Comparison of ENCODE assay signal across 28 cellular contexts in the genomic region with DNA sequence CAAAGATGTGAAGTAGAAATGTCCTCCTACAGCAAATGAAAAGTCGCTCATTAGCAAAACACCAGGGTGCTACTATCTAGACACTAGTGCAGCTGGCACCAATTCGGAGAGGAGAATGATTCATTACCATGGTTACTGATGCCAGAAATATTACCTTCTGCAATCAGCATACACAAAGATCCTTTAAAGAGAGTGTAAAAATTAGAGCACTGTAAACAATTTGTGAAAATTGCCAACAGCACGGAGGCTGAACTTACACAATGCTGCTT. TPM values are rescaled to one million over a fixed set of nuclear protein-coding genes. Genes with fewer than 3 reads are reported as not detected.
DNase-seq lines count a peak whose midpoint lies in the region; ATAC-seq and TF ChIP-seq lines count a peak whose summit lies in the region.
"Had no signal": no experiment of that assay in that cellular context is flagged by ENCODE, and none has a peak within 500 bp of the region (broad histone marks: within the 10 kb centered on the region; RNA-seq: fewer than 3 reads in every experiment).

No MANE protein-coding gene starts in this region.

- no peaks in the 10 kb centered on the region for H3K36me3 ChIP-seq in right lobe of liver
- H3K36me3 ChIP-seq: BLaER1 treated with 17β-estradiol and CSF1 and Interleukin-3, amounts not matched to agents 10 nM and 100 nM; esophagus squamous epithelium; gastroesophageal sphincter; sigmoid colon; upper lobe of left lung had no signal

- no peaks in the 10 kb centered on the region for H3K27me3 ChIP-seq in right lobe of liver
- H3K27me3 ChIP-seq: BLaER1 treated with 17β-estradiol and CSF1 and Interleukin-3, amounts not matched to agents 10 nM and 100 nM; upper lobe of left lung had no signal

- 7% methylated on average over 3 of the region's 3 CpGs for WGBS in right lobe of liver (ENCODE audit: insufficient coverage, low coverage, low lambda C conversion rate, missing lambda C conversion rate)

- TF ChIP-seq CTCF in right lobe of liver (IDR thresholded peaks at IDR 0.05): no peak

- no peaks in the 10 kb centered on the region for H3K4me1 ChIP-seq in right lobe of liver
- H3K4me1 ChIP-seq: esophagus squamous epithelium, gastroesophageal sphincter, sigmoid colon, upper lobe of left lung had no signal

- H3K27ac ChIP-seq in caudate nucleus (ENCODE audit: low read depth, low read length) (peak overlapping the region; percentile 87), right lobe of liver (no peak overlapping the region)
- H3K27ac ChIP-seq: BLaER1 treated with 17β-estradiol and CSF1 and Interleukin-3, amounts not matched to agents 10 nM and 100 nM; esophagus squamous epithelium; gastroesophageal sphincter; sigmoid colon; upper lobe of left lung had no signal

- TF ChIP-seq POLR2A in right lobe of liver (IDR thresholded peaks at IDR 0.05): no peak

- H3K9me3 ChIP-seq in right lobe of liver: no peaks in the 10 kb centered on the region
- H3K9me3 ChIP-seq: esophagus squamous epithelium, sigmoid colon had no signal

- no peak for ATAC-seq in right lobe of liver
- ATAC-seq in esophagus mucosa: no peak
- ATAC-seq: effector memory CD8-positive, alpha-beta T cell; gastroesophageal sphincter; K562; naive thymus-derived CD8-positive, alpha-beta T cell; T-helper 17 cell had no signal

- DNase-seq in Ammon's horn (ENCODE audit: low spot score) (peak; percentile 63), NCI-H146 (lab: John Stamatoyannopoulos, UW) (peak; percentile 85), caudate nucleus (lab: John Stamatoyannopoulos, UW) (peak in 4 of 61 donors; percentile 38 to 48 (median 42)), inferior parietal cortex (ENCODE audit: extremely low spot score) (peak; percentile 74), NCI-H526 (lab: John Stamatoyannopoulos, UW) (no peak), right lobe of liver (no peak), LoVo (ENCODE audit: low spot score) (no peak)
- DNase-seq: ACHN; activated CD4-positive, alpha-beta T cell treated with anti-CD3 and anti-CD28 coated beads, Interleukin-2, amount 50 U/mL, for 4 hours; activated CD8-positive, alpha-beta memory T cell treated with anti-CD3 and anti-CD28 coated beads, Interleukin-2, amount 50 U/mL, for 48 hours; activated naive CD8-positive, alpha-beta T cell treated with anti-CD3 and anti-CD28 coated beads for 36 hours; effector memory CD8-positive, alpha-beta T cell; esophagus squamous epithelium; HCEC 1CT; mesenchymal stem cell; MM.1S; naive thymus-derived CD8-positive, alpha-beta T cell; NCI-H1417 treated with DMSO at 0.1 percent for 48 hours; sigmoid colon; stimulated activated CD4-positive, alpha-beta T cell treated with anti-CD3 and anti-CD28 coated beads, Interleukin-15, amount 100 ng/mL, for 24 hours; T-helper 17 cell; upper lobe of left lung had no signal

- intact Hi-C loops in right lobe of liver (cut with DNase I): no loop called here

- H3K4me3 ChIP-seq in right lobe of liver: no peak overlapping the region
- H3K4me3 ChIP-seq: BLaER1 treated with 17β-estradiol and CSF1 and Interleukin-3, amounts not matched to agents 10 nM and 100 nM; esophagus squamous epithelium; gastroesophageal sphincter; K562; sigmoid colon; upper lobe of left lung had no signal

RNA-seq across cellular contexts. Expression of a gene that starts 34.5 kb away (rescaled TPM):
- total RNA-seq in right lobe of liver (not detected), esophagus mucosa (not detected)
- total RNA-seq: activated naive CD8-positive, alpha-beta T cell treated with anti-CD3 and anti-CD28 coated beads for 36 hours; esophagus squamous epithelium; K562; naive thymus-derived CD8-positive, alpha-beta T cell; NCI-H460; SK-MEL-5; T-helper 17 cell had no signal

RNA-seq across cellular contexts. Expression of a gene that starts 41.6 kb away (rescaled TPM):
- total RNA-seq in right lobe of liver: under 1 TPM in 2 of 6 experiments, not detected in 4; 0.11 to 0.20 TPM
- total RNA-seq in esophagus mucosa: 0.12 TPM

Comparison
In these comparisons a context has a peak if more than half of its experiments do, and no peak if none do; other contexts are left out.
1. DNase-seq: peak in Ammon's horn (single experiment), NCI-H146 (single experiment) and inferior parietal cortex (single experiment); none in NCI-H526 (0 of 2), right lobe of liver (0 of 3) and LoVo (single experiment).